ENCODE assay signal across 8 cellular contexts in genomic region chr10:76902949-76903348, GRCh38.
DNase-seq lines count a peak whose midpoint lies in the region; ATAC-seq and TF ChIP-seq lines count a peak whose summit lies in the region.

No MANE protein-coding gene starts in this region.

- TF ChIP-seq EP300 in esophagus muscularis mucosa (IDR thresholded peaks at IDR 0.05), result no peak

- H3K27ac ChIP-seq in esophagus muscularis mucosa (replicated peaks in 1 of 4) (no peak overlapping the region), psoas muscle (no peak overlapping the region)
- H3K27ac ChIP-seq in naive thymus-derived CD4-positive, alpha-beta T cell (ENCODE audit: low read depth, low read length), result no peak overlapping the region

- peaks cover 0 to 3% (median 0%) of the 10 kb centered on the region in 11 donors for H3K9me3 Mint-ChIP-seq in naive thymus-derived CD4-positive, alpha-beta T cell
- no peaks in the 10 kb centered on the region for H3K9me3 Mint-ChIP-seq in activated naive CD4-positive, alpha-beta T cell treated with anti-CD3 and anti-CD28 coated beads, Interleukin-2, amount 10 ng/mL, durations not matched to agents 7 days and 5 days

- H3K4me3 Mint-ChIP-seq in naive thymus-derived CD4-positive, alpha-beta T cell, result no peak overlapping the region
- no peak overlapping the region for H3K4me3 Mint-ChIP-seq in activated naive CD4-positive, alpha-beta T cell treated with anti-CD3 and anti-CD28 coated beads, Interleukin-2, amount 10 ng/mL, durations not matched to agents 7 days and 5 days

- DNase-seq in NCI-H1436 (lab: John Stamatoyannopoulos, UW) (peak; percentile 47), NCI-H1436 treated with DMSO at 0.1 percent for 48 hours (lab: John Stamatoyannopoulos, UW) (no peak), NCI-H2171 (lab: John Stamatoyannopoulos, UW) (peak; percentile 29), esophagus muscularis mucosa (ENCODE audit: extremely low spot score) (peak; percentile 57), psoas muscle (peak in 1 of 2 donors; percentile 55), DMS79 treated with DMSO at 0.1 percent for 48 hours (lab: John Stamatoyannopoulos, UW) (no peak)
- DNase-seq in naive thymus-derived CD4-positive, alpha-beta T cell, result no peak
- no peak for DNase-seq in activated naive CD4-positive, alpha-beta T cell treated with anti-CD3 and anti-CD28 coated beads, Interleukin-2, amount 10 ng/mL, durations not matched to agents 7 days and 5 days

- no peaks in the 10 kb centered on the region for H3K4me1 Mint-ChIP-seq in naive thymus-derived CD4-positive, alpha-beta T cell
- no peaks in the 10 kb centered on the region for H3K4me1 Mint-ChIP-seq in activated naive CD4-positive, alpha-beta T cell treated with anti-CD3 and anti-CD28 coated beads, Interleukin-2, amount 10 ng/mL, durations not matched to agents 7 days and 5 days

- H3K4me1 ChIP-seq in esophagus muscularis mucosa, result no peaks in the 10 kb centered on the region
- H3K4me1 ChIP-seq in psoas muscle, result no peaks in the 10 kb centered on the region
- no peaks in the 10 kb centered on the region for H3K4me1 ChIP-seq in naive thymus-derived CD4-positive, alpha-beta T cell (ENCODE audit: control insufficient read depth in 2 of 2, insufficient read depth in 2 of 2, low read length in 2 of 2)

- H3K9me3 ChIP-seq in esophagus muscularis mucosa (no peaks in the 10 kb centered on the region), psoas muscle (no peaks in the 10 kb centered on the region)
- no peaks in the 10 kb centered on the region for H3K9me3 ChIP-seq in naive thymus-derived CD4-positive, alpha-beta T cell (ENCODE audit: control insufficient read depth in 2 of 3, low read length in 3 of 3)

- no peak for ATAC-seq in psoas muscle
- ATAC-seq in naive thymus-derived CD4-positive, alpha-beta T cell, result no peak

- TF ChIP-seq POLR2A in esophagus muscularis mucosa (IDR thresholded peaks at IDR 0.05; ENCODE audit: low read depth), result no peak

- no peak overlapping the region for H3K27ac Mint-ChIP-seq in naive thymus-derived CD4-positive, alpha-beta T cell
- H3K27ac Mint-ChIP-seq in activated naive CD4-positive, alpha-beta T cell treated with anti-CD3 and anti-CD28 coated beads, Interleukin-2, amount 10 ng/mL, durations not matched to agents 7 days and 5 days, result no peak overlapping the region

- POLR2A ChIA-PET in naive thymus-derived CD4-positive, alpha-beta T cell (lab: Charles Lee), result no interaction called here

- no peak overlapping the region for H3K4me3 ChIP-seq in esophagus muscularis mucosa
- no peak overlapping the region for H3K4me3 ChIP-seq in psoas muscle
- H3K4me3 ChIP-seq in naive thymus-derived CD4-positive, alpha-beta T cell (ENCODE audit: low read length), result no peak overlapping the region

- peaks cover 0 to 10% (median 5%) of the 10 kb centered on the region in 4 donors for H3K36me3 ChIP-seq in esophagus muscularis mucosa
- H3K36me3 ChIP-seq in psoas muscle (ENCODE audit: insufficient read depth in 1 of 2, low read depth in 1 of 2), result no peaks in the 10 kb centered on the region
- no peaks in the 10 kb centered on the region for H3K36me3 ChIP-seq in naive thymus-derived CD4-positive, alpha-beta T cell (ENCODE audit: control insufficient read depth in 2 of 3, insufficient read depth in 3 of 3, low read length in 3 of 3)

- peaks cover 0 to 8% (median 5%) of the 10 kb centered on the region in 5 donors for H3K27me3 Mint-ChIP-seq in naive thymus-derived CD4-positive, alpha-beta T cell
- H3K27me3 Mint-ChIP-seq in activated naive CD4-positive, alpha-beta T cell treated with anti-CD3 and anti-CD28 coated beads, Interleukin-2, amount 10 ng/mL, durations not matched to agents 7 days and 5 days, result no peaks in the 10 kb centered on the region

- TF ChIP-seq CTCF in esophagus muscularis mucosa (IDR thresholded peaks at IDR 0.05) (no peak), psoas muscle (IDR thresholded peaks at IDR 0.05) (peak; percentile 5)

- H3K36me3 Mint-ChIP-seq in naive thymus-derived CD4-positive, alpha-beta T cell, result no peaks in the 10 kb centered on the region
- H3K36me3 Mint-ChIP-seq in activated naive CD4-positive, alpha-beta T cell treated with anti-CD3 and anti-CD28 coated beads, Interleukin-2, amount 10 ng/mL, durations not matched to agents 7 days and 5 days, result no peaks in the 10 kb centered on the region

- H3K27me3 ChIP-seq in esophagus muscularis mucosa (no peaks in the 10 kb centered on the region), psoas muscle (ENCODE audit: insufficient read depth in 3 of 3, low read length in 2 of 3) (no peaks in the 10 kb centered on the region)
- H3K27me3 ChIP-seq in naive thymus-derived CD4-positive, alpha-beta T cell (ENCODE audit: control insufficient read depth in 2 of 2, insufficient read depth in 2 of 2, low read length in 2 of 2), result no peaks in the 10 kb centered on the region

- CTCF ChIA-PET in naive thymus-derived CD4-positive, alpha-beta T cell (lab: Charles Lee), result no interaction called here
- CTCF ChIA-PET in activated naive CD4-positive, alpha-beta T cell treated with anti-CD3 and anti-CD28 coated beads, Interleukin-2, amount 10 ng/mL, durations not matched to agents 7 days and 5 days (lab: Charles Lee), result no interaction called here

- WGBS in esophagus muscularis mucosa, result 87% methylated on average over 10 of the region's 10 CpGs
- WGBS in psoas muscle, 3 donors, result 67 to 69% (median 68%) methylated on average over 10 of the region's 10 CpGs

- intact Hi-C loops in esophagus muscularis mucosa (cut with DNase I), result no loop called here
- intact Hi-C loops in psoas muscle (cut with DNase I), result no loop called here
- intact Hi-C loops in naive thymus-derived CD4-positive, alpha-beta T cell (cut with micrococcal nuclease), result no loop called here

Comparison
In these comparisons a context has a peak if more than half of its experiments do, and no peak if none do; other contexts are left out.
1. DNase-seq: peak in NCI-H1436 (single experiment), NCI-H2171 (single experiment) and esophagus muscularis mucosa (single experiment); none in NCI-H1436 treated with DMSO at 0.1 percent for 48 hours (single experiment), naive thymus-derived CD4-positive, alpha-beta T cell (0 of 9), activated naive CD4-positive, alpha-beta T cell treated with anti-CD3 and anti-CD28 coated beads, Interleukin-2, amount 10 ng/mL, durations not matched to agents 7 days and 5 days (single experiment) and DMS79 treated with DMSO at 0.1 percent for 48 hours (single experiment).